24 cellular contexts compared by ENCODE assay signal in the genomic region with DNA sequence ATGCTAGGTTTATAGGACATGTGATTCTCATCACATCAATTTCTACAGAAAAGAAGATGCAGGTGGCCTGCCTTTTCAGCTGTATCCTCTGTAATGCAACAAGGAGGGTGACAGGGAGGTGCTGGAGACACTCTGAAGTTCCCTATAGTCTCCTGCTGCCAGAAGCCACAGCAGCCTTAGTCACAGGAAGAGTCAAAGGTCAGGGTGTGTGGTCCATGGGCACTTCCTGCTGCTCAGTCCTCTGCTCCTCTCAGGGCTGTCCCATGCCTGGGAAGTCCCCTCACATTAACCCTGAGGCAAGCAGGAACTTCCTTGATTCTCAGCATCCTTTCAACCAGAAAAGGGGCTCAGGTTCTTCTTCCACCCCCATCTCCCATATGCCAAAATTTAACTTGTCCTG.
DNase-seq lines count a peak whose midpoint lies in the region; ATAC-seq, FAIRE-seq and TF ChIP-seq lines count a peak whose summit lies in the region.
"Had no signal": no experiment of that assay in that cellular context is flagged by ENCODE, and none has a peak within 500 bp of the region (broad histone marks: within the 10 kb centered on the region; RNA-seq: fewer than 3 reads in every experiment).

No MANE protein-coding gene starts in this region.

- no peaks in the 10 kb centered on the region for H3K36me3 ChIP-seq in Peyer's patch
- H3K36me3 ChIP-seq: BLaER1 treated with 17β-estradiol and CSF1 and Interleukin-3, amounts not matched to agents 10 nM and 100 nM; HAP-1 had no signal

- no peak for TF ChIP-seq EP300 in A549 (IDR thresholded peaks at IDR 0.05)

- peak; percentile 55 to 57; a peak in 5 of 6 replicates for ATAC-seq in A549
- no peak for ATAC-seq in SK-N-SH treated with all-trans-retinoic acid at 6 μM for 48 hours
- ATAC-seq: activated CD8-positive, alpha-beta T cell treated with anti-CD3 and anti-CD28 coated beads, Interleukin-2, amount 10 ng/mL, durations not matched to agents 7 days and 5 days; activated T-cell treated with anti-CD3 and anti-CD28 coated beads, Interleukin-2, amount 50 U/mL, for 4 hours; stimulated activated memory B cell treated with anti-CD40 and anti-IgM and Interleukin-4, amounts not matched to agents 10 μg/mL and 1 μg/mL and 100 μg/mL, for 72 hours had no signal

- TF ChIP-seq CTCF in A549 (IDR thresholded peaks at IDR 0.05), result no peak
- no peak for TF ChIP-seq CTCF in Peyer's patch (IDR thresholded peaks at IDR 0.05)

- CTCF ChIA-PET in A549 (lab: Yijun Ruan, JAX), result interaction anchor here (0.9 to 2.9 kb wide), 4 partner anchors 11 to 39 kb away, joined by 3 to 15 read pairs (median 4); no protein-coding TSS in a partner anchor

- H3K4me3 ChIP-seq in A549 (no peak overlapping the region), Peyer's patch (no peak overlapping the region)
- H3K4me3 ChIP-seq: BLaER1 treated with 17β-estradiol and CSF1 and Interleukin-3, amounts not matched to agents 10 nM and 100 nM; HAP-1; testis had no signal

- H3K9me3 ChIP-seq in A549 (no peaks in the 10 kb centered on the region), Peyer's patch (no peaks in the 10 kb centered on the region)
- H3K9me3 ChIP-seq: BLaER1 treated with 17β-estradiol and CSF1 and Interleukin-3, amounts not matched to agents 10 nM and 100 nM; HAP-1; testis had no signal

- 0 out of 3 replicates have a peak overlapping the region, but pooled peaks have one; percentile 15 for H3K4me2 ChIP-seq in A549

- FAIRE-seq in A549 (lab: Jason Lieb, UNC), result no peak
- FAIRE-seq: GM12892 had no signal

- POLR2A ChIA-PET in A549 (lab: Yijun Ruan, JAX), result no interaction called here

- TF ChIP-seq POLR2A in A549 (IDR thresholded peaks at IDR 0.05; ENCODE audit: low read length), result no peak
- no peak for TF ChIP-seq POLR2A in Peyer's patch (IDR thresholded peaks at IDR 0.05)

- H3K27me3 ChIP-seq in Peyer's patch, result no peaks in the 10 kb centered on the region
- H3K27me3 ChIP-seq: BLaER1 treated with 17β-estradiol and CSF1 and Interleukin-3, amounts not matched to agents 10 nM and 100 nM; testis had no signal

- H3K4me1 ChIP-seq in A549 (peaks cover 30% of the 10 kb centered on the region), Peyer's patch (peaks cover 0 to 5% (median 0%) of the 10 kb centered on the region in 4 donors)
- H3K4me1 ChIP-seq: HAP-1, parathyroid adenoma, testis had no signal

- H3K27ac ChIP-seq in A549, result peak overlapping the region; percentile 34 to 70; a peak in 5 of 6 replicates
- H3K27ac ChIP-seq in Peyer's patch, result no peak overlapping the region
- H3K27ac ChIP-seq: BLaER1 treated with 17β-estradiol and CSF1 and Interleukin-3, amounts not matched to agents 10 nM and 100 nM; parathyroid adenoma; testis had no signal

- peak in 1 of 2 experiments; percentile 36 for DNase-seq in A549 (ENCODE audit: low read depth in 1 of 2, low spot score in 1 of 2)
- DNase-seq in HS-5 (ENCODE audit: low read depth), result peak; percentile 6
- peak; percentile 70 for DNase-seq in SW480 (ENCODE audit: low spot score)
- DNase-seq in kidney tubule cell (ENCODE audit: low spot score), result peak; percentile 88
- DNase-seq in Peyer's patch, result no peak
- no peak for DNase-seq in KG1 (lab: John Stamatoyannopoulos, UW)
- no peak for DNase-seq in NCI-H748 (lab: John Stamatoyannopoulos, UW; ENCODE audit: unreplicated experiment)
- DNase-seq: activated CD4-positive, CD25-positive, alpha-beta regulatory T cell; activated CD8-positive, alpha-beta T cell treated with anti-CD3 and anti-CD28 coated beads, Interleukin-2, amount 10 ng/mL, durations not matched to agents 7 days and 5 days; activated naive CD4-positive, alpha-beta T cell treated with anti-CD3 and anti-CD28 coated beads for 36 hours; activated T-cell treated with anti-CD3 and anti-CD28 coated beads, Interleukin-2, amount 50 U/mL, for 4 hours; caudate nucleus; kidney glomerular epithelial cell; MM.1S; NCI-H2171; NCI-H526 treated with DMSO at 0.1 percent for 48 hours; SHP77; testis had no signal

- TF ChIP-seq RAD21 in A549 (conservative IDR thresholded peaks at IDR 0.05 in 1 of 2, IDR thresholded peaks at IDR 0.05 in 1 of 2), result no peak

TF ChIP-seq in A549, 52 proteins besides CTCF, POLR2A, EP300 and RAD21:
- TF ChIP-seq RNF2 (IDR thresholded peaks at IDR 0.05; ENCODE audit: borderline replicate concordance, low read depth), result no peak
- TF ChIP-seq RARB (CRISPR knock-in tag; IDR thresholded peaks at IDR 0.05), result no peak
- TF ChIP-seq HOXA7 (CRISPR knock-in tag; IDR thresholded peaks at IDR 0.05), result no peak
- TF ChIP-seq, protein P1, sequence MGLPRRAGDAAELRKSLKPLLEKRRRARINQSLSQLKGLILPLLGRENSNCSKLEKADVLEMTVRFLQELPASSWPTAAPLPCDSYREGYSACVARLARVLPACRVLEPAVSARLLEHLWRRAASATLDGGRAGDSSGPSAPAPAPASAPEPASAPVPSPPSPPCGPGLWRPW (IDR thresholded peaks at IDR 0.05), result no peak
- TF ChIP-seq TP53 (CRISPR knock-in tag; IDR thresholded peaks at IDR 0.05), result no peak
- no peak for TF ChIP-seq GATA3 (IDR thresholded peaks at IDR 0.05; ENCODE audit: borderline replicate concordance)
- TF ChIP-seq NPAS2 (CRISPR knock-in tag; IDR thresholded peaks at IDR 0.05; ENCODE audit: borderline replicate concordance), result no peak
- no peak for TF ChIP-seq FOXS1 (CRISPR knock-in tag; IDR thresholded peaks at IDR 0.05)
- no peak for TF ChIP-seq SREBF2 (IDR thresholded peaks at IDR 0.05)
- no peak for TF ChIP-seq ZC3H11A (IDR thresholded peaks at IDR 0.05)
- no peak for TF ChIP-seq EHF (CRISPR knock-in tag; IDR thresholded peaks at IDR 0.05)
- TF ChIP-seq CHD2 (IDR thresholded peaks at IDR 0.05; ENCODE audit: low read length, partially characterized antibody), result no peak
- no peak for TF ChIP-seq HEYL (CRISPR knock-in tag; IDR thresholded peaks at IDR 0.05)
- TF ChIP-seq, protein P2, sequence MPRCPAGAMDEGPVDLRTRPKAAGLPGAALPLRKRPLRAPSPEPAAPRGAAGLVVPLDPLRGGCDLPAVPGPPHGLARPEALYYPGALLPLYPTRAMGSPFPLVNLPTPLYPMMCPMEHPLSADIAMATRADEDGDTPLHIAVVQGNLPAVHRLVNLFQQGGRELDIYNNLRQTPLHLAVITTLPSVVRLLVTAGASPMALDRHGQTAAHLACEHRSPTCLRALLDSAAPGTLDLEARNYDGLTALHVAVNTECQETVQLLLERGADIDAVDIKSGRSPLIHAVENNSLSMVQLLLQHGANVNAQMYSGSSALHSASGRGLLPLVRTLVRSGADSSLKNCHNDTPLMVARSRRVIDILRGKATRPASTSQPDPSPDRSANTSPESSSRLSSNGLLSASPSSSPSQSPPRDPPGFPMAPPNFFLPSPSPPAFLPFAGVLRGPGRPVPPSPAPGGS (IDR thresholded peaks at IDR 0.05), result no peak
- TF ChIP-seq KDM1A (IDR thresholded peaks at IDR 0.05; ENCODE audit: low read depth), result no peak
- no peak for TF ChIP-seq MAX (IDR thresholded peaks at IDR 0.05)
- TF ChIP-seq BHLHE40 (IDR thresholded peaks at IDR 0.05; ENCODE audit: low read depth, low read length), result no peak
- TF ChIP-seq ZFP36 (IDR thresholded peaks at IDR 0.05; ENCODE audit: borderline replicate concordance, partially characterized antibody), result no peak
TF ChIP-seq in A549: peak in this region for 0.

TF ChIP-seq in SK-N-SH treated with all-trans-retinoic acid at 6 μM for 48 hours, 23 proteins besides CTCF, POLR2A, EP300 and RAD21 (continues in another document):
- TF ChIP-seq, protein P3, sequence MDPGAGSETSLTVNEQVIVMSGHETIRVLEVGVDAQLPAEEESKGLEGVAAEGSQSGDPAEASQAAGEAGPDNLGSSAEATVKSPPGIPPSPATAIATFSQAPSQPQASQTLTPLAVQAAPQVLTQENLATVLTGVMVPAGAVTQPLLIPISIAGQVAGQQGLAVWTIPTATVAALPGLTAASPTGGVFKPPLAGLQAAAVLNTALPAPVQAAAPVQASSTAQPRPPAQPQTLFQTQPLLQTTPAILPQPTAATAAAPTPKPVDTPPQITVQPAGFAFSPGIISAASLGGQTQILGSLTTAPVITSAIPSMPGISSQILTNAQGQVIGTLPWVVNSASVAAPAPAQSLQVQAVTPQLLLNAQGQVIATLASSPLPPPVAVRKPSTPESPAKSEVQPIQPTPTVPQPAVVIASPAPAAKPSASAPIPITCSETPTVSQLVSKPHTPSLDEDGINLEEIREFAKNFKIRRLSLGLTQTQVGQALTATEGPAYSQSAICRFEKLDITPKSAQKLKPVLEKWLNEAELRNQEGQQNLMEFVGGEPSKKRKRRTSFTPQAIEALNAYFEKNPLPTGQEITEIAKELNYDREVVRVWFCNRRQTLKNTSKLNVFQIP (CRISPR knock-in tag; IDR thresholded peaks at IDR 0.05; ENCODE audit: borderline replicate concordance, low read depth), result no peak
- no peak for TF ChIP-seq SNAI2 (CRISPR knock-in tag; IDR thresholded peaks at IDR 0.05)
- no peak for TF ChIP-seq OSR1 (CRISPR knock-in tag; IDR thresholded peaks at IDR 0.05)
- TF ChIP-seq CSRNP3 (CRISPR knock-in tag; IDR thresholded peaks at IDR 0.05), result no peak
- TF ChIP-seq CSDC2 (CRISPR knock-in tag; IDR thresholded peaks at IDR 0.05), result no peak
- TF ChIP-seq ARNTL (CRISPR knock-in tag; IDR thresholded peaks at IDR 0.05; ENCODE audit: borderline replicate concordance, low read depth), result no peak
- TF ChIP-seq ZNF565 (CRISPR knock-in tag; conservative IDR thresholded peaks at IDR 0.05; ENCODE audit: low read depth), result no peak
- TF ChIP-seq PPARA (CRISPR knock-in tag; IDR thresholded peaks at IDR 0.05; ENCODE audit: borderline replicate concordance), result no peak
- no peak for TF ChIP-seq ZNF8 (CRISPR knock-in tag; IDR thresholded peaks at IDR 0.05)
- TF ChIP-seq TCF4 (CRISPR knock-in tag; IDR thresholded peaks at IDR 0.05; ENCODE audit: borderline replicate concordance), result no peak

Comparison
In these comparisons a context has a peak if more than half of its experiments do, and no peak if none do; other contexts are left out.
1. DNase-seq: peak in HS-5 (single experiment), SW480 (single experiment) and kidney tubule cell (single experiment); none in Peyer's patch (0 of 3), KG1 (single experiment) and NCI-H748 (single experiment).
2. H3K27ac ChIP-seq: peak in A549 (2 of 2); none in Peyer's patch (0 of 4).